ENCODE assay signal across 8 cellular contexts in genomic region chr20:63178889-63179751, GRCh38. TPM values are rescaled to one million over a fixed set of nuclear protein-coding genes. Genes with fewer than 3 reads are reported as not detected.
DNase-seq lines count a peak whose midpoint lies in the region; ATAC-seq lines count a peak whose summit lies in the region.

No MANE protein-coding gene starts in this region.

- peaks cover 15% of the 10 kb centered on the region for H3K27me3 Mint-ChIP-seq in activated naive CD4-positive, alpha-beta T cell treated with anti-CD3 and anti-CD28 coated beads, Interleukin-2, amount 50 U/mL, for 24 hours

- DNase-seq in EH (ENCODE audit: low read depth) (peak; percentile 44), HPDE6-E6E7 (ENCODE audit: extremely low spot score) (peak; percentile 51), SK-N-DZ (ENCODE audit: low spot score) (peak; percentile 85), hepatic stellate cell (ENCODE audit: low spot score) (peak; percentile 55), posterior vena cava (ENCODE audit: low spot score) (no peak)
- peak; percentile 15 to 56 (median 38) for DNase-seq in stimulated activated CD4-positive, alpha-beta T cell treated with anti-CD3 and anti-CD28 coated beads, Interleukin-12 subunit alpha, Interleukin-12 subunit beta, amount 100 ng/mL, for 48 hours (ENCODE audit: low read depth in 2 of 3, low spot score in 1 of 3)

- no peak overlapping the region for H3K27ac Mint-ChIP-seq in activated naive CD4-positive, alpha-beta T cell treated with anti-CD3 and anti-CD28 coated beads, Interleukin-2, amount 50 U/mL, for 24 hours

- peak overlapping the region; percentile 59 for H3K4me3 Mint-ChIP-seq in activated naive CD4-positive, alpha-beta T cell treated with anti-CD3 and anti-CD28 coated beads, Interleukin-2, amount 50 U/mL, for 24 hours

- no peak for ATAC-seq in HG03025 (IDR thresholded peaks at IDR 0.05; ENCODE audit: low FRiP score, unreplicated experiment)

- intact Hi-C loops in posterior vena cava (cut with DNase I): no loop called here

- peaks cover 16% of the 10 kb centered on the region for H3K4me1 Mint-ChIP-seq in activated naive CD4-positive, alpha-beta T cell treated with anti-CD3 and anti-CD28 coated beads, Interleukin-2, amount 50 U/mL, for 24 hours

- no peaks in the 10 kb centered on the region for H3K9me3 Mint-ChIP-seq in activated naive CD4-positive, alpha-beta T cell treated with anti-CD3 and anti-CD28 coated beads, Interleukin-2, amount 50 U/mL, for 24 hours

- H3K36me3 Mint-ChIP-seq in activated naive CD4-positive, alpha-beta T cell treated with anti-CD3 and anti-CD28 coated beads, Interleukin-2, amount 50 U/mL, for 24 hours: no peaks in the 10 kb centered on the region

RNA-seq across cellular contexts. Expression of gene YTHDF1, which starts 36.8 kb away (rescaled TPM):
- polyA plus RNA-seq in SK-N-DZ (2014; cell fraction: cytosol; rRNA removed): 41.9 and 44.5 TPM in 2 replicates
- 34.4 and 56.3 TPM in 2 replicates for polyA plus RNA-seq in SK-N-DZ (2014; cell fraction: nucleus; rRNA removed)
- total RNA-seq in posterior vena cava: 10 to 100 TPM; 25.2 to 25.7 TPM

RNA-seq across cellular contexts. Expression of gene BIRC7, which starts 56.6 kb away (rescaled TPM):
- polyA plus RNA-seq in SK-N-DZ (2014; cell fraction: cytosol; rRNA removed): 0.28 TPM in 1 of 2 replicates, not detected in the other
- polyA plus RNA-seq in SK-N-DZ (2014; cell fraction: nucleus; rRNA removed): 1.8 and 2.2 TPM in 2 replicates
- not detected for total RNA-seq in posterior vena cava
